Comparison of ENCODE assay signal across 34 cellular contexts in the genomic region with DNA sequence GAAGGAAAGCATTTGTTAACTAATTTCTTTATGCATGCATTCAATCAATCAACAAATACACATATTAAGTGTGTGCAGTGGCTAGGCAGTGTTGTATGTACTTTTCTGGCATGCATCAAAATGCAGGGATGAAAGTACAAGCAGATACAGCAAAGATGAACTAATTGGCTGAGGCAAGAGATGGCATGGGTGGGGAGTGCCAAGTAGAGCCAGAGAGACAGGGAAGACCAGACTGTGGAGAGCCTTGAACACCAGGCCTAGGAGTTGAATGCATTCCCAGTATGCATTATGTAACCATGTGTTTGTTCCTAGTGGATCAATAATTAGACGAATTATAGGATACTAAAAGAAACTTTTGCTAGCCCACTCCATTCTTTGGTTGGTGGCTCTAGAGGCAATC. TPM values are rescaled to one million over a fixed set of nuclear protein-coding genes. Genes with fewer than 3 reads are reported as not detected.
"Had no signal": no experiment of that assay in that cellular context is flagged by ENCODE, and none has a peak within 500 bp of the region (broad histone marks: within the 10 kb centered on the region; RNA-seq: fewer than 3 reads in every experiment).

No MANE protein-coding gene starts in this region.

- H3K27ac ChIP-seq: neutrophil, pancreas, psoas muscle, skin epidermis, spleen, suprapubic skin, testis, tibial artery, transverse colon, upper lobe of right lung, uterus had no signal

- H3K36me3 Mint-ChIP-seq: natural killer cell treated with Interleukin-12 subunit alpha and Interleukin-12 subunit beta and Interleukin-15 and Interleukin-18, amount 100 ng/mL, for 72 hours; stimulated activated memory B cell treated with anti-CD40 and anti-IgM and Interleukin-4, amounts not matched to agents 10 μg/mL and 1 μg/mL and 100 μg/mL, for 72 hours; type B pancreatic cell had no signal

- H3K27me3 ChIP-seq: neutrophil, pancreas, spleen, suprapubic skin, testis, tibial artery, transverse colon, upper lobe of right lung, uterus had no signal

- H3K27me3 Mint-ChIP-seq: naive thymus-derived CD8-positive, alpha-beta T cell; stimulated activated naive CD8-positive, alpha-beta T cell treated with anti-CD3 and anti-CD28 coated beads, Interleukin-15, amount 100 ng/mL, for 72 hours; type B pancreatic cell had no signal

- DNase-seq: naive thymus-derived CD8-positive, alpha-beta T cell; nephron progenitor cell; nucleus accumbens; pancreas; psoas muscle; right cardiac atrium; spleen; stimulated activated CD4-positive, alpha-beta T cell treated with anti-CD3 and anti-CD28 coated beads, Interleukin-12 subunit alpha, Interleukin-12 subunit beta, amount 100 ng/mL, for 4 hours; stimulated activated CD4-positive, alpha-beta T cell treated with anti-CD3 and anti-CD28 coated beads, Interleukin-1b, Interleukin-23, amount 100 ng/mL, for 48 hours; stimulated activated CD4-positive, alpha-beta T cell treated with anti-CD3 and anti-CD28 coated beads, Interleukin-4, amount 100 ng/mL, for 1 hour; stimulated activated CD4-positive, alpha-beta T cell treated with anti-CD3 and anti-CD28 coated beads, Interleukin-4, amount 100 ng/mL, for 4 hours; stimulated activated CD8-positive, alpha-beta memory T cell treated with anti-CD3 and anti-CD28 coated beads, Interleukin-4, amount 100 ng/mL, for 48 hours; stimulated activated naive CD4-positive, alpha-beta T cell; stimulated activated naive CD8-positive, alpha-beta T cell treated with anti-CD3 and anti-CD28 coated beads, Interleukin-15, amount 100 ng/mL, for 72 hours; stimulated activated naive CD8-positive, alpha-beta T cell treated with anti-CD3 and anti-CD28 coated beads, Interleukin-15, Interleukin-2, amounts not matched to agents 100 U/mL and 50 U/mL, for 24 hours; substantia nigra; testis; tibial artery; transverse colon; upper lobe of right lung; uterus had no signal

- H3K4me1 Mint-ChIP-seq: naive thymus-derived CD8-positive, alpha-beta T cell; nephron progenitor cell; stimulated activated memory B cell treated with anti-CD40 and anti-IgM and Interleukin-4, amounts not matched to agents 10 μg/mL and 1 μg/mL and 100 μg/mL, for 72 hours; stimulated activated naive CD8-positive, alpha-beta T cell treated with anti-CD3 and anti-CD28 coated beads, Interleukin-15, amount 100 ng/mL, for 72 hours had no signal

- H3K9me3 ChIP-seq: neutrophil, pancreas, psoas muscle, suprapubic skin, testis, transverse colon, upper lobe of right lung, uterus had no signal

- H3K4me1 ChIP-seq: pancreas, psoas muscle, spleen, testis, tibial artery, transverse colon, upper lobe of right lung, uterus had no signal

- ATAC-seq: naive thymus-derived CD8-positive, alpha-beta T cell; natural killer cell treated with Interleukin-12 subunit alpha and Interleukin-12 subunit beta and Interleukin-15 and Interleukin-18, amount 100 ng/mL, for 72 hours; pancreas; psoas muscle; right cardiac atrium; sciatic nerve; stimulated activated memory B cell treated with anti-CD40 and anti-IgM and Interleukin-4, amounts not matched to agents 10 μg/mL and 1 μg/mL and 100 μg/mL, for 72 hours; stimulated activated naive CD8-positive, alpha-beta T cell treated with anti-CD3 and anti-CD28 coated beads, Interleukin-15, amount 100 ng/mL, for 72 hours; stimulated activated naive CD8-positive, alpha-beta T cell treated with anti-CD3 and anti-CD28 coated beads, Interleukin-15, Interleukin-2, amounts not matched to agents 100 U/mL and 50 U/mL, for 24 hours; upper lobe of right lung had no signal

- H3K4me3 ChIP-seq: pancreas, psoas muscle, skin epidermis, smooth muscle cell, spleen, suprapubic skin, testis, tibial artery, transverse colon, upper lobe of right lung, uterus had no signal

- H3K36me3 ChIP-seq: neutrophil, pancreas, spleen, suprapubic skin, tibial artery, transverse colon, upper lobe of right lung, uterus had no signal

- H3K27ac Mint-ChIP-seq: naive thymus-derived CD8-positive, alpha-beta T cell; natural killer cell treated with Interleukin-12 subunit alpha and Interleukin-12 subunit beta and Interleukin-15 and Interleukin-18, amount 100 ng/mL, for 72 hours; nephron progenitor cell; stimulated activated memory B cell treated with anti-CD40 and anti-IgM and Interleukin-4, amounts not matched to agents 10 μg/mL and 1 μg/mL and 100 μg/mL, for 72 hours; type B pancreatic cell had no signal

- H3K4me3 Mint-ChIP-seq: naive thymus-derived CD8-positive, alpha-beta T cell; natural killer cell treated with Interleukin-12 subunit alpha and Interleukin-12 subunit beta and Interleukin-15 and Interleukin-18, amount 100 ng/mL, for 72 hours; nephron progenitor cell; neural crest cell; stimulated activated memory B cell treated with anti-CD40 and anti-IgM and Interleukin-4, amounts not matched to agents 10 μg/mL and 1 μg/mL and 100 μg/mL, for 72 hours; stimulated activated naive CD8-positive, alpha-beta T cell treated with anti-CD3 and anti-CD28 coated beads, Interleukin-15, amount 100 ng/mL, for 72 hours; type B pancreatic cell had no signal

- FAIRE-seq: pancreas had no signal

- H3K4me2 ChIP-seq: smooth muscle cell had no signal

- H3K9me3 Mint-ChIP-seq: stimulated activated memory B cell treated with anti-CD40 and anti-IgM and Interleukin-4, amounts not matched to agents 10 μg/mL and 1 μg/mL and 100 μg/mL, for 72 hours; type B pancreatic cell had no signal

RNA-seq across cellular contexts. Expression of a gene that starts 17.3 kb away (rescaled TPM):
- total RNA-seq: naive thymus-derived CD8-positive, alpha-beta T cell; natural killer cell treated with Interleukin-12 subunit alpha and Interleukin-12 subunit beta and Interleukin-15 and Interleukin-18, amount 100 ng/mL, for 72 hours; neural crest cell; omental fat pad; osteocyte; posterior vena cava; psoas muscle; renal cortical epithelial cell; sciatic nerve; smooth muscle cell; spleen; transverse colon; upper lobe of right lung had no signal
- polyA plus RNA-seq: naive thymus-derived CD8-positive, alpha-beta T cell; psoas muscle; right cardiac atrium; smooth muscle cell had no signal
